In genomic region chr5:139105621-139106071, GRCh38 we compare ENCODE assay signal across 10 cellular contexts.
DNase-seq lines count a peak whose midpoint lies in the region; ATAC-seq, FAIRE-seq and TF ChIP-seq lines count a peak whose summit lies in the region.
"Had no signal": no experiment of that assay in that cellular context is flagged by ENCODE, and none has a peak within 500 bp of the region (broad histone marks: within the 10 kb centered on the region; RNA-seq: fewer than 3 reads in every experiment).

No MANE protein-coding gene starts in this region.

- no peak overlapping the region for H3K4me3 Mint-ChIP-seq in astrocyte (ENCODE audit: unreplicated experiment)

- TF ChIP-seq POLR2A in erythroblast (IDR thresholded peaks at IDR 0.05; ENCODE audit: low read length) = no peak

- H3K4me1 Mint-ChIP-seq in astrocyte (ENCODE audit: low read depth, unreplicated experiment) = peaks cover 31% of the 10 kb centered on the region

- H3K9me3 Mint-ChIP-seq in astrocyte (ENCODE audit: unreplicated experiment) = no peaks in the 10 kb centered on the region
- H3K9me3 Mint-ChIP-seq: HFFc6 had no signal

- H3K27me3 Mint-ChIP-seq in astrocyte (ENCODE audit: low read depth, unreplicated experiment) = no peaks in the 10 kb centered on the region

- H3K36me3 Mint-ChIP-seq in astrocyte (ENCODE audit: low read depth, unreplicated experiment) = peaks cover 4% of the 10 kb centered on the region

- H3K4me1 ChIP-seq in astrocyte (ENCODE audit: insufficient read depth, low read length) (peaks cover 28% of the 10 kb centered on the region), small intestine (ENCODE audit: control insufficient read depth in 2 of 2, insufficient read depth in 1 of 2, low read depth in 1 of 2, low read length in 1 of 2) (peaks cover 0 to 11% of the 10 kb centered on the region in 2 donors)

- TF ChIP-seq CTCF in astrocyte (IDR thresholded peaks at IDR 0.05; ENCODE audit: insufficient read depth, low read depth, low read length) = no peak
- no peak for TF ChIP-seq CTCF in neural cell (IDR thresholded peaks at IDR 0.05; ENCODE audit: poor library complexity, severe bottlenecking)

- no peak overlapping the region for H2AFZ ChIP-seq in astrocyte (ENCODE audit: low read depth, low read length)
- H2AFZ ChIP-seq in neural cell (ENCODE audit: low read depth, low read length) = no peak overlapping the region

- ATAC-seq in GM19351 (IDR thresholded peaks at IDR 0.05; ENCODE audit: unreplicated experiment) (no peak), GM18907 (IDR thresholded peaks at IDR 0.05; ENCODE audit: unreplicated experiment) (no peak)

- H3K79me2 ChIP-seq in astrocyte (ENCODE audit: insufficient read depth, low read length) (no peaks in the 10 kb centered on the region), neural cell (replicated peaks; ENCODE audit: insufficient read depth, low read length) (no peaks in the 10 kb centered on the region)

- H3K9me3 ChIP-seq in astrocyte (ENCODE audit: insufficient read depth, low read depth, low read length) (no peaks in the 10 kb centered on the region), neural cell (ENCODE audit: low read length) (no peaks in the 10 kb centered on the region), small intestine (ENCODE audit: control insufficient read depth, low read depth) (no peaks in the 10 kb centered on the region)

- TF ChIP-seq RAD21 in neural cell (conservative IDR thresholded peaks at IDR 0.05) = peak; percentile 33

- H3K9ac ChIP-seq in astrocyte (ENCODE audit: low read length) (no peak overlapping the region), neural cell (ENCODE audit: low read length) (peak overlapping the region; percentile 59)

- H3K27ac ChIP-seq in astrocyte (ENCODE audit: low read depth, low read length) = no peak overlapping the region
- H3K27ac ChIP-seq in neural cell (ENCODE audit: low read length) = peak overlapping the region; percentile 82
- H3K27ac ChIP-seq in small intestine (ENCODE audit: low read depth in 1 of 2, low read length in 1 of 2) = no peak overlapping the region

- no peak overlapping the region for H3K27ac Mint-ChIP-seq in astrocyte (ENCODE audit: unreplicated experiment)

- no peaks in the 10 kb centered on the region for H3K9me2 ChIP-seq in neural cell (ENCODE audit: insufficient read depth, low read length)

- FAIRE-seq in astrocyte (lab: Jason Lieb, UNC) (no peak), small intestine (lab: Jason Lieb, UNC) (no peak)
- FAIRE-seq: endometrium had no signal

- H3K36me3 ChIP-seq in astrocyte (ENCODE audit: insufficient read depth, low read length) (no peaks in the 10 kb centered on the region), neural cell (ENCODE audit: insufficient read depth, low read length) (no peaks in the 10 kb centered on the region), small intestine (ENCODE audit: control insufficient read depth in 2 of 2, insufficient read depth in 2 of 2, low read length in 2 of 2) (no peaks in the 10 kb centered on the region)

- H4K20me1 ChIP-seq in astrocyte (ENCODE audit: insufficient read depth, low read length) (no peaks in the 10 kb centered on the region), neural cell (ENCODE audit: insufficient read depth) (no peaks in the 10 kb centered on the region)

- DNase-seq in Ammon's horn (ENCODE audit: low spot score) (peak; percentile 70), NCI-H2029 (lab: John Stamatoyannopoulos, UW) (peak; percentile 94), astrocyte (ENCODE audit: low read depth) (no peak), small intestine (no peak), erythroblast (lab: John Stamatoyannopoulos, UW) (no peak)

- no peak overlapping the region for H3K4me3 ChIP-seq in astrocyte (ENCODE audit: insufficient read depth, low read depth, low read length)
- peak overlapping the region; percentile 60 for H3K4me3 ChIP-seq in neural cell (ENCODE audit: low read length)
- H3K4me3 ChIP-seq in small intestine (ENCODE audit: low read depth in 1 of 2, low read length in 2 of 2) = no peak overlapping the region

- H3K4me2 ChIP-seq in astrocyte (ENCODE audit: low read length) (peak overlapping the region; percentile 69), neural cell (ENCODE audit: low read length) (peak overlapping the region; percentile 48)

- H3K27me3 ChIP-seq in astrocyte (ENCODE audit: insufficient read depth, low read length) (no peaks in the 10 kb centered on the region), neural cell (ENCODE audit: insufficient read depth, low read depth, low read length) (no peaks in the 10 kb centered on the region), small intestine (ENCODE audit: control insufficient read depth in 2 of 2, insufficient read depth in 2 of 2, low read length in 2 of 2) (no peaks in the 10 kb centered on the region)

- TF ChIP-seq EP300 in neural cell (conservative IDR thresholded peaks at IDR 0.05; ENCODE audit: poor library complexity, severe bottlenecking) = peak; percentile 86

- WGBS in small intestine, 3 donors = 67 to 94% (median 89%) methylated on average over 15 of the region's 15 CpGs

- peaks cover 4% of the 10 kb centered on the region for H3F3A ChIP-seq in neural cell (ENCODE audit: insufficient read depth, low read length, poor library complexity, severe bottlenecking)

TF ChIP-seq in neural cell, 6 proteins besides CTCF, POLR2A, EP300 and RAD21:
- TF ChIP-seq TAF1 (IDR thresholded peaks at IDR 0.05; ENCODE audit: low read depth) (no peak), SMC3 (conservative IDR thresholded peaks at IDR 0.05; ENCODE audit: poor library complexity) (peak; percentile 32), POLR2AphosphoS5 (IDR thresholded peaks at IDR 0.05) (peak; percentile 72), REST (IDR thresholded peaks at IDR 0.05; ENCODE audit: borderline replicate concordance) (no peak), EZH2 (IDR thresholded peaks at IDR 0.05; ENCODE audit: borderline replicate concordance, insufficient read depth, low read length, poor library complexity, severe bottlenecking) (no peak), MXI1 (conservative IDR thresholded peaks at IDR 0.05; ENCODE audit: poor library complexity, severe bottlenecking) (no peak)

Comparison
In these comparisons a context has a peak if more than half of its experiments do, and no peak if none do; other contexts are left out.
1. DNase-seq: peak in Ammon's horn (single experiment) and NCI-H2029 (single experiment); none in astrocyte (single experiment), small intestine (single experiment) and erythroblast (0 of 2).